In the genomic region with DNA sequence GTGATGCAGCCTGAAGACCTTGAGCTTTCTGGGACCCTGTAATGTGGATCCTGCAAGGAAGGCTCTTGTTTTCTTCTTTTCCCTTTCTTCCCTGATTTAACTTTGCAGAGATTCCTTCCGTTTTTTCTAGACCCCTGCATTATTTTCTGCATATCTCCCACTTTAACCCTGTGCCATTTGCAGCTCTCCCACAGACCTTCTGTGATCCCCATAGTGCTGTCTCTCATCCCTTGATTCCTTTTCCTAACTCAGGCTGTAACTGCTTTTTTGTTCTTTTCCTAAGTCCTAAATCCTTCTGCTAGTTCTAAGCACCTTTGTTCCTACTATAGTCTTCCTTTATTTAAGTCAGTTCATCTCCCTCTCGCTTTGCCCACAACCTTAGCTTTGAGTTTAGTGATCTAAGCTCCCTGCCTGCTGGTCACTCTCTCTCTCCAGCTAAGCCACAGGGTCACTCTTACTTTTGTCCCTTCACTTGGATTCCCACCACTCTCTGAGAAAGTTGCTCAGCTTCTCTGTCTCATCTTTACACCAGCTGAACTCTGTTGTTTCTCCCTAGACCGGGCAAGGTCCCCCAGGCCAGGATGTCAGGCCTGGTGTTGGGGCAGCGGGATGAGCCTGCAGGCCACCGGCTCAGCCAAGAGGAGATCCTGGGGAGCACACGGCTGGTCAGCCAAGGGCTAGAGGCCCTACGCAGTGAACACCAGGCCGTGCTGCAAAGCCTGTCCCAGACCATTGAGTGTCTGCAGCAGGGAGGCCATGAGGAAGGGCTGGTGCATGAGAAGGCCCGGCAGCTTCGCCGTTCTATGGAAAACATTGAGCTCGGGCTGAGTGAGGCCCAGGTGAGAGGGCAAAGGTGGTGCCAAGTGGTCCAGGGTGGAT, we compare ENCODE assay signal across 11 cellular contexts. TPM values are rescaled to one million over a fixed set of nuclear protein-coding genes. Genes with fewer than 3 reads are reported as not detected.
DNase-seq lines count a peak whose midpoint lies in the region; ATAC-seq, FAIRE-seq and TF ChIP-seq lines count a peak whose summit lies in the region.
"Had no signal": no experiment of that assay in that cellular context is flagged by ENCODE, and none has a peak within 500 bp of the region (broad histone marks: within the 10 kb centered on the region; RNA-seq: fewer than 3 reads in every experiment).

No MANE protein-coding gene starts in this region.

- H3K4me3 ChIP-seq in left ventricle myocardium inferior: peak overlapping the region; percentile 82
- no peak overlapping the region for H3K4me3 ChIP-seq in K562
- H3K4me3 ChIP-seq in mucosa of stomach (ENCODE audit: low read length): peak overlapping the region; percentile 92
- H3K4me3 ChIP-seq in upper lobe of right lung: peak overlapping the region; percentile 77

- H3K9me1 ChIP-seq in K562 (ENCODE audit: control insufficient read depth, insufficient read depth, low read length): no peaks in the 10 kb centered on the region

- no peak for TF ChIP-seq RAD21 in K562 (CRISPR knock-in tag; conservative IDR thresholded peaks at IDR 0.05 in 1 of 2, IDR thresholded peaks at IDR 0.05 in 1 of 2)

- H4K20me1 ChIP-seq in K562 (replicated peaks; ENCODE audit: control insufficient read depth, insufficient read depth, low read length): no peaks in the 10 kb centered on the region

- no peak for TF ChIP-seq EP300 in K562 (IDR thresholded peaks at IDR 0.05; ENCODE audit: low read length)

- no peak for ATAC-seq in Right ventricle myocardium superior (ENCODE audit: poor library complexity)
- ATAC-seq in K562: no peak
- ATAC-seq in upper lobe of right lung: no peak

- TSS peak; percentile 66 for BruUV-seq in K562 (replicated peaks; lab: Mats Ljungman, UMichigan)

- peaks cover 37% of the 10 kb centered on the region for H3K4me1 ChIP-seq in left ventricle myocardium inferior
- peaks cover 15 to 17% of the 10 kb centered on the region in 2 experiments for H3K4me1 ChIP-seq in K562 (replicated peaks in 1 of 2; ENCODE audit: control insufficient read depth in 2 of 2, insufficient read depth in 2 of 2, low read length in 2 of 2)
- H3K4me1 ChIP-seq in mucosa of stomach (ENCODE audit: control insufficient read depth, insufficient read depth, low read length): peaks cover 35% of the 10 kb centered on the region
- H3K4me1 ChIP-seq in upper lobe of right lung: peaks cover 22% of the 10 kb centered on the region

- H3K27me3 ChIP-seq in left ventricle myocardium inferior (ENCODE audit: low read depth): no peaks in the 10 kb centered on the region
- no peaks in the 10 kb centered on the region for H3K27me3 ChIP-seq in K562 (ENCODE audit: control insufficient read depth in 2 of 2, insufficient read depth in 2 of 2, low read length in 2 of 2)
- no peaks in the 10 kb centered on the region for H3K27me3 ChIP-seq in mucosa of stomach (ENCODE audit: control insufficient read depth, insufficient read depth, low read length)
- H3K27me3 ChIP-seq in upper lobe of right lung: no peaks in the 10 kb centered on the region
- H3K27me3 ChIP-seq: ovary had no signal

- in situ Hi-C loops in K562 (cut with MboI): no loop called here

- intact Hi-C loops in left ventricle myocardium inferior (cut with micrococcal nuclease) (no loop called here), Right ventricle myocardium superior (cut with DNase I) (no loop called here), K562 (cut with micrococcal nuclease) (no loop called here), upper lobe of right lung (cut with DNase I) (no loop called here)

- 0 out of 2 replicates have a peak overlapping the region, but pooled peaks have one; percentile 98 for H2AFZ ChIP-seq in K562 (ENCODE audit: low read depth, low read length)

- CTCF ChIA-PET in K562 (lab: Yijun Ruan, JAX; ENCODE audit: low intra/inter-chr PET ratio): no interaction called here

- H3K27ac ChIP-seq in left ventricle myocardium inferior (replicated peaks): peak overlapping the region; percentile 93
- H3K27ac ChIP-seq in K562 (ENCODE audit: extremely low read depth, low read depth, low read length): no peak overlapping the region; the same call in 2 of the 3 replicates
- H3K27ac ChIP-seq in upper lobe of right lung: peak overlapping the region; percentile 83

- H3K9ac ChIP-seq in K562 (ENCODE audit: insufficient read depth in 1 of 2, low read depth in 2 of 2, low read length in 2 of 2) (peak overlapping the region in 1 of 2 experiments; percentile 81; a peak in 2 of 4 replicates), mucosa of stomach (ENCODE audit: low read length) (peak overlapping the region; percentile 50)

- FAIRE-seq in K562 (lab: Jason Lieb, UNC): no peak
- no peak for FAIRE-seq in GM12891 (lab: Jason Lieb, UNC)

- TF ChIP-seq CTCF in left ventricle myocardium inferior (IDR thresholded peaks at IDR 0.05; ENCODE audit: borderline replicate concordance) (no peak), K562 (IDR thresholded peaks at IDR 0.05 in 2 of 3, conservative IDR thresholded peaks at IDR 0.05 in 1 of 3; ENCODE audit: insufficient read depth in 2 of 3, low read depth in 1 of 3, low read length in 3 of 3) (no peak), upper lobe of right lung (IDR thresholded peaks at IDR 0.05) (no peak)

- H3K9me3 ChIP-seq in left ventricle myocardium inferior (replicated peaks) (no peaks in the 10 kb centered on the region), K562 (replicated peaks; ENCODE audit: control insufficient read depth, insufficient read depth, low read depth, low read length) (no peaks in the 10 kb centered on the region), mucosa of stomach (ENCODE audit: control insufficient read depth, low read length) (no peaks in the 10 kb centered on the region), upper lobe of right lung (no peaks in the 10 kb centered on the region)
- H3K9me3 ChIP-seq: ovary had no signal

- H3K79me2 ChIP-seq in K562 (ENCODE audit: control insufficient read depth, insufficient read depth, low read length): peaks cover 21% of the 10 kb centered on the region

- H3K36me3 ChIP-seq in left ventricle myocardium inferior (peaks cover 55% of the 10 kb centered on the region), K562 (ENCODE audit: control insufficient read depth, insufficient read depth, low read length) (peaks cover 27% of the 10 kb centered on the region), mucosa of stomach (ENCODE audit: control insufficient read depth, insufficient read depth, low read length) (peaks cover 12% of the 10 kb centered on the region), upper lobe of right lung (peaks cover 39% of the 10 kb centered on the region)
- H3K36me3 ChIP-seq: ovary had no signal

- DNase-seq in left ventricle myocardium inferior (no peak), Right ventricle myocardium superior (no peak), K562 (ENCODE audit: extremely low read depth in 1 of 4, low spot score in 3 of 4) (no peak), upper lobe of right lung (no peak), KG1 (lab: John Stamatoyannopoulos, UW) (no peak), GM12891 (ENCODE audit: insufficient read length, low spot score) (no peak)
- DNase-seq in stimulated activated CD4-positive, alpha-beta T cell treated with anti-CD3 and anti-CD28 coated beads, Interleukin-15, amount 100 ng/mL, for 24 hours: no peak
- DNase-seq: effector CD4-positive, alpha-beta T cell; NCI-H2107 had no signal

- 55% methylated on average over 12 of the region's 12 CpGs for WGBS in K562 (ENCODE audit: insufficient coverage, low coverage, missing lambda C conversion rate)

- TF ChIP-seq POLR2A in K562 (conservative IDR thresholded peaks at IDR 0.05) (no peak), GM12891 (IDR thresholded peaks at IDR 0.05; ENCODE audit: low read depth, low read length) (no peak)

- peak overlapping the region; percentile 96 for H3K4me2 ChIP-seq in K562 (ENCODE audit: insufficient read depth, low read length)

- POLR2A ChIA-PET in K562 (lab: Yijun Ruan, JAX): interaction anchor here (0.6 to 1.0 kb wide), 6 partner anchors 10 to 161 kb away, joined by 3 to 5 read pairs (median 4); a partner anchor contains a TSS

RNA-seq across cellular contexts. Expression of a gene that starts 1.6 kb away (rescaled TPM):
- total RNA-seq in left ventricle myocardium inferior (36.1 TPM), Right ventricle myocardium superior (30.6 TPM), K562 (2014; rRNA removed) (7.8 and 8.2 TPM in 2 replicates), K562 (2014; rRNA removed; fragmentation: Illumina TruSeq; extraction: Trizol) (3.5 and 5.9 TPM in 2 replicates), K562 (2015; rRNA removed; fragmentation: Illumina TruSeq; extraction: Trizol) (5.7 TPM in 2 replicates), K562 (2021) (12.7 and 14.3 TPM in 2 replicates), upper lobe of right lung (32.0 TPM)
- 66.5 and 104 TPM in 2 replicates for total RNA-seq in K562 (2011; cell fraction: chromatin; rRNA removed; ENCODE audit: low replicate concordance)
- total RNA-seq in K562 (2011; cell fraction: nucleolus; rRNA removed): 57.0 and 62.8 TPM in 2 replicates
- 55.2 and 63.2 TPM in 2 replicates for total RNA-seq in K562 (2011; cell fraction: nucleoplasm; rRNA removed)
- polyA plus RNA-seq in K562 (2011; rRNA removed) (13.0 and 28.0 TPM in 2 replicates), K562 (2014; fragmentation: Illumina TruSeq; extraction: Trizol) (7.4 and 7.7 TPM in 2 replicates), K562 (2014; fragmentation: Nextera tagmentation; extraction: Ambion mirVana) (1 to 10 TPM; 1.7 to 3.0 TPM), K562 (2014; rRNA removed) (8.5 and 16.2 TPM in 2 replicates)
- polyA plus RNA-seq in K562 (2011; cell fraction: cytosol; rRNA removed): 8.8 and 11.0 TPM in 2 replicates
- 61.4 and 88.8 TPM in 2 replicates for polyA plus RNA-seq in K562 (2011; cell fraction: nucleus; rRNA removed)
- polyA plus RNA-seq in K562 (2012): 10.2 and 26.7 TPM in 2 replicates
- polyA minus RNA-seq in K562 (2011; rRNA and poly(A)+ RNA removed): 8.1 and 12.4 TPM in 2 replicates
- polyA minus RNA-seq in K562 (2011; cell fraction: cytosol; rRNA and poly(A)+ RNA removed): 4.9 and 7.6 TPM in 2 replicates
- 13.9 and 24.8 TPM in 2 replicates for polyA minus RNA-seq in K562 (2011; cell fraction: nucleus; rRNA and poly(A)+ RNA removed)
- 9.9 TPM for polyA plus RNA-seq in GM12891 (2012; ENCODE audit: low read depth, missing spikeins)

RNA-seq across cellular contexts. Expression of a gene that starts 1.8 kb away (rescaled TPM):
- 94.9 TPM for total RNA-seq in left ventricle myocardium inferior
- 107 TPM for total RNA-seq in Right ventricle myocardium superior
- 55.0 and 103 TPM in 2 replicates for total RNA-seq in K562 (2011; cell fraction: chromatin; rRNA removed; ENCODE audit: low replicate concordance)
- 75.3 and 93.7 TPM in 2 replicates for total RNA-seq in K562 (2011; cell fraction: nucleolus; rRNA removed)
- total RNA-seq in K562 (2011; cell fraction: nucleoplasm; rRNA removed): 73.5 and 75.7 TPM in 2 replicates
- 87.3 and 125 TPM in 2 replicates for total RNA-seq in K562 (2014; rRNA removed)
- 95.4 and 98.5 TPM in 2 replicates for total RNA-seq in K562 (2014; rRNA removed; fragmentation: Illumina TruSeq; extraction: Trizol)
- total RNA-seq in K562 (2015; rRNA removed; fragmentation: Illumina TruSeq; extraction: Trizol): 121 and 125 TPM in 2 replicates
- 254 and 262 TPM in 2 replicates for total RNA-seq in K562 (2021)
- 80.6 and 130 TPM in 2 replicates for polyA plus RNA-seq in K562 (2011; rRNA removed)
- polyA plus RNA-seq in K562 (2011; cell fraction: cytosol; rRNA removed): 93.9 and 148 TPM in 2 replicates
- polyA plus RNA-seq in K562 (2011; cell fraction: nucleus; rRNA removed): 109 and 125 TPM in 2 replicates
- 159 and 194 TPM in 2 replicates for polyA plus RNA-seq in K562 (2012)
- 195 and 200 TPM in 2 replicates for polyA plus RNA-seq in K562 (2014; fragmentation: Illumina TruSeq; extraction: Trizol)
- polyA plus RNA-seq in K562 (2014; fragmentation: Nextera tagmentation; extraction: Ambion mirVana): 100 to 1,000 TPM in 1 of 2 experiments, 10 to 100 TPM in 1; 63.1 to 130 TPM
- 131 and 157 TPM in 2 replicates for polyA plus RNA-seq in K562 (2014; rRNA removed)
- polyA minus RNA-seq in K562 (2011; rRNA and poly(A)+ RNA removed): 55.0 and 56.7 TPM in 2 replicates
- polyA minus RNA-seq in K562 (2011; cell fraction: cytosol; rRNA and poly(A)+ RNA removed): 65.4 and 78.7 TPM in 2 replicates
- 19.1 and 29.4 TPM in 2 replicates for polyA minus RNA-seq in K562 (2011; cell fraction: nucleus; rRNA and poly(A)+ RNA removed)
- total RNA-seq in upper lobe of right lung: 42.4 TPM
- polyA plus RNA-seq in GM12891 (2012; ENCODE audit: low read depth, missing spikeins): 67.8 TPM

RNA-seq across cellular contexts. Expression of a gene that starts 7.3 kb away (rescaled TPM):
- total RNA-seq in left ventricle myocardium inferior: 7.0 TPM
- total RNA-seq in Right ventricle myocardium superior: 6.8 TPM
- total RNA-seq in K562 (2011; cell fraction: chromatin; rRNA removed; ENCODE audit: low replicate concordance): 70.4 and 175 TPM in 2 replicates
- 86.6 and 96.7 TPM in 2 replicates for total RNA-seq in K562 (2011; cell fraction: nucleolus; rRNA removed)
- total RNA-seq in K562 (2011; cell fraction: nucleoplasm; rRNA removed): 50.5 and 66.0 TPM in 2 replicates
- 8.6 and 10.9 TPM in 2 replicates for total RNA-seq in K562 (2014; rRNA removed)
- total RNA-seq in K562 (2014; rRNA removed; fragmentation: Illumina TruSeq; extraction: Trizol): 3.7 and 4.8 TPM in 2 replicates
- 8.0 and 8.3 TPM in 2 replicates for total RNA-seq in K562 (2015; rRNA removed; fragmentation: Illumina TruSeq; extraction: Trizol)
- total RNA-seq in K562 (2021): 13.5 and 14.7 TPM in 2 replicates
- 20.1 and 40.1 TPM in 2 replicates for polyA plus RNA-seq in K562 (2011; rRNA removed)
- 28.7 and 31.1 TPM in 2 replicates for polyA plus RNA-seq in K562 (2011; cell fraction: cytosol; rRNA removed)
- polyA plus RNA-seq in K562 (2011; cell fraction: nucleus; rRNA removed): 166 and 186 TPM in 2 replicates
- 16.0 and 41.6 TPM in 2 replicates for polyA plus RNA-seq in K562 (2012)
- 10.2 and 10.4 TPM in 2 replicates for polyA plus RNA-seq in K562 (2014; fragmentation: Illumina TruSeq; extraction: Trizol)
- under 1 TPM; 0.44 to 0.74 TPM for polyA plus RNA-seq in K562 (2014; fragmentation: Nextera tagmentation; extraction: Ambion mirVana)
- 11.9 and 14.3 TPM in 2 replicates for polyA plus RNA-seq in K562 (2014; rRNA removed)
- polyA minus RNA-seq in K562 (2011; rRNA and poly(A)+ RNA removed): 23.5 and 28.2 TPM in 2 replicates
- polyA minus RNA-seq in K562 (2011; cell fraction: cytosol; rRNA and poly(A)+ RNA removed): 16.0 and 23.6 TPM in 2 replicates
- polyA minus RNA-seq in K562 (2011; cell fraction: nucleus; rRNA and poly(A)+ RNA removed): 33.4 and 49.4 TPM in 2 replicates
- 20.1 TPM for total RNA-seq in upper lobe of right lung
- 14.6 TPM for polyA plus RNA-seq in GM12891 (2012; ENCODE audit: low read depth, missing spikeins)

RNA-seq across cellular contexts. Expression of a gene that starts 15.1 kb away (rescaled TPM):
- total RNA-seq in left ventricle myocardium inferior (2.6 TPM), Right ventricle myocardium superior (1.4 TPM), K562 (2014; rRNA removed) (4.2 and 5.5 TPM in 2 replicates), K562 (2014; rRNA removed; fragmentation: Illumina TruSeq; extraction: Trizol) (2.8 and 3.6 TPM in 2 replicates), K562 (2015; rRNA removed; fragmentation: Illumina TruSeq; extraction: Trizol) (3.8 and 4.5 TPM in 2 replicates), K562 (2021) (6.8 and 7.3 TPM in 2 replicates), upper lobe of right lung (97.1 TPM)
- total RNA-seq in K562 (2011; cell fraction: chromatin; rRNA removed; ENCODE audit: low replicate concordance): 22.2 and 40.3 TPM in 2 replicates
- 21.8 and 28.2 TPM in 2 replicates for total RNA-seq in K562 (2011; cell fraction: nucleolus; rRNA removed)
- total RNA-seq in K562 (2011; cell fraction: nucleoplasm; rRNA removed): 25.1 and 31.5 TPM in 2 replicates
- polyA plus RNA-seq in K562 (2011; rRNA removed) (5.2 and 11.2 TPM in 2 replicates), K562 (2014; fragmentation: Illumina TruSeq; extraction: Trizol) (3.9 and 4.6 TPM in 2 replicates), K562 (2014; fragmentation: Nextera tagmentation; extraction: Ambion mirVana) (under 1 TPM; 0.20 to 0.24 TPM), K562 (2014; rRNA removed) (4.2 and 4.7 TPM in 2 replicates)
- polyA plus RNA-seq in K562 (2011; cell fraction: cytosol; rRNA removed): 7.6 and 9.5 TPM in 2 replicates
- polyA plus RNA-seq in K562 (2011; cell fraction: nucleus; rRNA removed): 20.2 and 31.7 TPM in 2 replicates
- polyA plus RNA-seq in K562 (2012): 6.4 and 11.6 TPM in 2 replicates
- 6.3 and 6.5 TPM in 2 replicates for polyA minus RNA-seq in K562 (2011; rRNA and poly(A)+ RNA removed)
- polyA minus RNA-seq in K562 (2011; cell fraction: cytosol; rRNA and poly(A)+ RNA removed): 6.1 and 9.0 TPM in 2 replicates
- polyA minus RNA-seq in K562 (2011; cell fraction: nucleus; rRNA and poly(A)+ RNA removed): 7.5 and 12.9 TPM in 2 replicates
- polyA plus RNA-seq in GM12891 (2012; ENCODE audit: low read depth, missing spikeins): 0.60 TPM

RNA-seq across cellular contexts. Expression of a gene that starts 39.6 kb away (rescaled TPM):
- total RNA-seq in left ventricle myocardium inferior: 24.8 TPM
- total RNA-seq in Right ventricle myocardium superior: 22.9 TPM
- 51.0 and 53.5 TPM in 2 replicates for total RNA-seq in K562 (2011; cell fraction: chromatin; rRNA removed; ENCODE audit: low replicate concordance)
- 31.8 and 33.4 TPM in 2 replicates for total RNA-seq in K562 (2011; cell fraction: nucleolus; rRNA removed)
- total RNA-seq in K562 (2011; cell fraction: nucleoplasm; rRNA removed): 45.2 and 57.8 TPM in 2 replicates
- 133 and 150 TPM in 2 replicates for total RNA-seq in K562 (2014; rRNA removed)
- 138 and 143 TPM in 2 replicates for total RNA-seq in K562 (2014; rRNA removed; fragmentation: Illumina TruSeq; extraction: Trizol)
- 143 and 144 TPM in 2 replicates for total RNA-seq in K562 (2015; rRNA removed; fragmentation: Illumina TruSeq; extraction: Trizol)
- total RNA-seq in K562 (2021): 101 TPM in 2 replicates
- polyA plus RNA-seq in K562 (2011; rRNA removed): 68.4 and 83.5 TPM in 2 replicates
- 47.5 and 48.7 TPM in 2 replicates for polyA plus RNA-seq in K562 (2011; cell fraction: cytosol; rRNA removed)
- 27.9 and 28.0 TPM in 2 replicates for polyA plus RNA-seq in K562 (2011; cell fraction: nucleus; rRNA removed)
- 72.2 and 89.9 TPM in 2 replicates for polyA plus RNA-seq in K562 (2012)
- 93.6 and 114 TPM in 2 replicates for polyA plus RNA-seq in K562 (2014; fragmentation: Illumina TruSeq; extraction: Trizol)
- 10 to 100 TPM; 27.6 to 31.7 TPM for polyA plus RNA-seq in K562 (2014; fragmentation: Nextera tagmentation; extraction: Ambion mirVana)
- polyA plus RNA-seq in K562 (2014; rRNA removed): 129 and 132 TPM in 2 replicates
- 84.8 and 92.8 TPM in 2 replicates for polyA minus RNA-seq in K562 (2011; rRNA and poly(A)+ RNA removed)
- 31.9 and 35.8 TPM in 2 replicates for polyA minus RNA-seq in K562 (2011; cell fraction: cytosol; rRNA and poly(A)+ RNA removed)
- polyA minus RNA-seq in K562 (2011; cell fraction: nucleus; rRNA and poly(A)+ RNA removed): 14.8 and 22.3 TPM in 2 replicates
- total RNA-seq in upper lobe of right lung: 39.4 TPM
- polyA plus RNA-seq in GM12891 (2012; ENCODE audit: low read depth, missing spikeins): 46.2 TPM
